In the genomic region with DNA sequence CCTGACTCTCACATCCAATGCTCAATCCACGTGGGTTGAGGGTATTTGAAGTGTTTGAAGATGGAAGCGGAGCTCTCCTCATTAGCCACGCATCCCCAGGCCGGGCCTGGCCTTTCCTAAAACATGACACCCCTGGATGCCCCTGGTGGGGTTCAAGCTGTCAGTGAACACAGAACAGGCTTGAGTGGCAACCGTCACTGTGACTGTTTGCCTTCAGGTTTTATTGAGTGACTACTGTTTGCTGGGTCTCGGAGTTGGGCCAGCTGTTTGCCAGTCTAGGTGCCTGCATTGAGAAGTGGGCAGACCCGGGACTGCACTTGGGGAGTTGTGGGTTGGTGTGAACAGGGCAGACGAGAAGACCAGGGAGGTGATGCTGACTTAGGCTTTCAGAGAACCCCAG, we compare ENCODE assay signal across 23 cellular contexts. TPM values are rescaled to one million over a fixed set of nuclear protein-coding genes. Genes with fewer than 3 reads are reported as not detected.
A peak's percentile ranks its signal among the peaks of the same experiment; 100 is the strongest.
DNase-seq lines count a peak whose midpoint lies in the region; ATAC-seq and TF ChIP-seq lines count a peak whose summit lies in the region.
"Had no signal": no experiment of that assay in that cellular context is flagged by ENCODE, and none has a peak within 500 bp of the region (broad histone marks: within the 10 kb centered on the region; RNA-seq: fewer than 3 reads in every experiment).

No MANE protein-coding gene starts in this region.

- H3K27ac ChIP-seq in RWPE2 (ENCODE audit: poor library complexity, severe bottlenecking), result no peak overlapping the region
- no peak overlapping the region for H3K27ac ChIP-seq in spleen
- H3K27ac ChIP-seq in psoas muscle, result no peak overlapping the region
- H3K27ac ChIP-seq: GM23248 had no signal

- TF ChIP-seq POLR2A in spleen (IDR thresholded peaks at IDR 0.05), result no peak

- peaks cover 70% of the 10 kb centered on the region for H3K27me3 ChIP-seq in RWPE2 (ENCODE audit: insufficient read depth, poor library complexity, severe bottlenecking)
- peaks cover 0 to 64% (median 16%) of the 10 kb centered on the region in 7 donors for H3K27me3 ChIP-seq in spleen (replicated peaks in 1 of 7)
- peaks cover 0 to 41% (median 0%) of the 10 kb centered on the region in 3 donors for H3K27me3 ChIP-seq in psoas muscle (ENCODE audit: insufficient read depth in 3 of 3, low read length in 2 of 3)

- 76 to 84% (median 81%) methylated on average over 8 of the region's 8 CpGs for WGBS in spleen, 5 donors
- WGBS in psoas muscle, 3 donors, result 83 to 84% (median 84%) methylated on average over 8 of the region's 8 CpGs

- intact Hi-C loops in spleen (cut with DNase I; ENCODE audit: low total_unique reads), result no loop called here
- intact Hi-C loops in psoas muscle (cut with DNase I), result no loop called here

- no peaks in the 10 kb centered on the region for H3K36me3 ChIP-seq in RWPE2 (ENCODE audit: low read depth)
- no peaks in the 10 kb centered on the region for H3K36me3 ChIP-seq in spleen
- H3K36me3 ChIP-seq in psoas muscle (ENCODE audit: insufficient read depth in 1 of 2, low read depth in 1 of 2), result no peaks in the 10 kb centered on the region

- TF ChIP-seq CTCF in RWPE2 (IDR thresholded peaks at IDR 0.05; ENCODE audit: poor library complexity, severe bottlenecking), result no peak
- TF ChIP-seq CTCF in spleen (IDR thresholded peaks at IDR 0.05 in 8 of 11, conservative IDR thresholded peaks at IDR 0.05 in 3 of 11), result no peak
- TF ChIP-seq CTCF in psoas muscle (IDR thresholded peaks at IDR 0.05), result no peak

- H3K4me3 ChIP-seq in RWPE2 (ENCODE audit: severe bottlenecking), result no peak overlapping the region
- no peak overlapping the region for H3K4me3 ChIP-seq in spleen
- H3K4me3 ChIP-seq in psoas muscle, result no peak overlapping the region
- H3K4me3 ChIP-seq: GM23248 had no signal

- ATAC-seq in RWPE2 (ENCODE audit: low read depth), result no peak
- no peak for ATAC-seq in psoas muscle
- ATAC-seq in GM18858 (IDR thresholded peaks at IDR 0.05; ENCODE audit: unreplicated experiment), result no peak
- ATAC-seq in HG03571 (IDR thresholded peaks at IDR 0.05; ENCODE audit: unreplicated experiment), result no peak

- DNase-seq in activated CD8-positive, alpha-beta memory T cell treated with anti-CD3 and anti-CD28 coated beads, Interleukin-2, amount 50 U/mL, for 48 hours, result peak; percentile 13
- DNase-seq in activated CD8-positive, alpha-beta memory T cell treated with anti-CD3 and anti-CD28 coated beads for 24 hours, result no peak
- DNase-seq in RWPE2 (ENCODE audit: low spot score) (peak; percentile 30), islet precursor cell (peak; percentile 41), spleen (peak; percentile 35), psoas muscle (no peak)
- DNase-seq: 8988T; CD4-positive, CD25-positive, alpha-beta regulatory T cell; COR-L47; DMS 273 treated with DMSO at 0.1 percent for 48 hours; GDM1; GM23248; HCEC 1CT; IMR-90; NCI-H1417; NCI-H187; NCI-H2107; NCI-H510A treated with DMSO at 0.1 percent for 48 hours; NCI-H774 had no signal

- H3K9me3 ChIP-seq in RWPE2 (ENCODE audit: severe bottlenecking) (no peaks in the 10 kb centered on the region), spleen (no peaks in the 10 kb centered on the region), psoas muscle (no peaks in the 10 kb centered on the region)

- H3K4me1 ChIP-seq in RWPE2 (ENCODE audit: insufficient read depth, poor library complexity, severe bottlenecking), result no peaks in the 10 kb centered on the region
- peaks cover 0 to 39% (median 7%) of the 10 kb centered on the region in 6 donors for H3K4me1 ChIP-seq in spleen
- no peaks in the 10 kb centered on the region for H3K4me1 ChIP-seq in psoas muscle

RNA-seq across cellular contexts. Expression of a gene that starts 7.8 kb away (rescaled TPM):
- total RNA-seq in spleen (100 to 1,000 TPM in 1 of 7 donors, 10 to 100 TPM in 6; 40.9 to 109 (median 47.1) TPM), psoas muscle (10 to 100 TPM in 1 of 4 donors, 1 to 10 TPM in 3; 4.8 to 21.4 (median 6.4) TPM)
- polyA plus RNA-seq in spleen (10 to 100 TPM in 2 of 3 donors, 1 to 10 TPM in 1; 5.9 to 22.3 (median 16.8) TPM), psoas muscle (10 to 100 TPM; 11.2 to 23.1 (median 13.0) TPM)
- total RNA-seq: B cell; CD4-positive, CD25-positive, alpha-beta regulatory T cell; OCI-LY7 had no signal
- polyA plus RNA-seq: CD4-positive, CD25-positive, alpha-beta regulatory T cell had no signal

Comparison
In these comparisons a context has a peak if more than half of its experiments do, and no peak if none do; other contexts are left out.
1. DNase-seq: peak in activated CD8-positive, alpha-beta memory T cell treated with anti-CD3 and anti-CD28 coated beads, Interleukin-2, amount 50 U/mL, for 48 hours (single experiment), RWPE2 (single experiment), islet precursor cell (single experiment) and spleen (single experiment); none in activated CD8-positive, alpha-beta memory T cell treated with anti-CD3 and anti-CD28 coated beads for 24 hours (single experiment) and psoas muscle (0 of 2).